In genomic region chr21:27260728-27261127, GRCh38 we compare ENCODE assay signal across 10 cellular contexts.
"Had no signal": no experiment of that assay in that cellular context is flagged by ENCODE, and none has a peak within 500 bp of the region (broad histone marks: within the 10 kb centered on the region; RNA-seq: fewer than 3 reads in every experiment).

No MANE protein-coding gene starts in this region.

- H3K27ac Mint-ChIP-seq: GM23338, H9, HFFc6 had no signal

- ATAC-seq: GM23338, K562 had no signal

- H3K4me3 Mint-ChIP-seq: GM23338, H9, HFFc6 had no signal

- DNase-seq: H9, HCEC 1CT, HFFc6, IMR-90, KG1 had no signal

- H3K4me1 Mint-ChIP-seq: H9 had no signal

- FAIRE-seq: H1, H54, HTR-8/SVneo, K562 had no signal

- H3K4me2 ChIP-seq: GM23338 had no signal

- H3K4me3 ChIP-seq: GM23338, K562 had no signal

- H3K9me3 Mint-ChIP-seq: GM23338, H9, HFFc6 had no signal
